In genomic region chr6:7243188-7243942, GRCh38 we compare ENCODE assay signal across 9 cellular contexts.
DNase-seq lines count a peak whose midpoint lies in the region; ATAC-seq and TF ChIP-seq lines count a peak whose summit lies in the region.
"Had no signal": no experiment of that assay in that cellular context is flagged by ENCODE, and none has a peak within 500 bp of the region (broad histone marks: within the 10 kb centered on the region; RNA-seq: fewer than 3 reads in every experiment).

No MANE protein-coding gene starts in this region.

- ATAC-seq in GM18870 (IDR thresholded peaks at IDR 0.05; ENCODE audit: unreplicated experiment): no peak

- H3K27me3 ChIP-seq in mucosa of rectum (ENCODE audit: control insufficient read depth in 2 of 2, insufficient read depth in 2 of 2, low read length in 2 of 2): no peaks in the 10 kb centered on the region

- no peak overlapping the region for H3K27ac Mint-ChIP-seq in activated CD4-positive, alpha-beta T cell treated with anti-CD3 and anti-CD28 coated beads, Interleukin-2, amount 10 ng/mL, durations not matched to agents 24 days and 14 days
- peak overlapping the region; percentile 88 for H3K27ac Mint-ChIP-seq in type B pancreatic cell
- H3K27ac Mint-ChIP-seq: activated naive CD8-positive, alpha-beta T cell had no signal

- intact Hi-C loops in activated CD4-positive, alpha-beta T cell treated with anti-CD3 and anti-CD28 coated beads, Interleukin-2, amount 10 ng/mL, durations not matched to agents 24 days and 14 days (cut with micrococcal nuclease): loop anchor here (1.0 to 5.0 kb wide), 3 partner anchors 456 to 566 kb away; no protein-coding TSS in a partner anchor

- H3K9ac ChIP-seq in mucosa of rectum (ENCODE audit: low read depth in 1 of 2, low read length in 2 of 2): peak overlapping the region; percentile 15 to 56

- H3K36me3 Mint-ChIP-seq in activated CD4-positive, alpha-beta T cell treated with anti-CD3 and anti-CD28 coated beads, Interleukin-2, amount 10 ng/mL, durations not matched to agents 24 days and 14 days (ENCODE audit: low read depth): peaks cover 19% of the 10 kb centered on the region
- peaks cover 3% of the 10 kb centered on the region for H3K36me3 Mint-ChIP-seq in type B pancreatic cell
- H3K36me3 Mint-ChIP-seq: activated naive CD8-positive, alpha-beta T cell had no signal

- H3K27ac ChIP-seq in mucosa of rectum (ENCODE audit: low read depth in 2 of 2, low read length in 2 of 2): peak overlapping the region; percentile 79 to 81

- H3K36me3 ChIP-seq in mucosa of rectum (ENCODE audit: control insufficient read depth in 2 of 2, insufficient read depth in 2 of 2, low read length in 2 of 2): peaks cover 32 to 55% of the 10 kb centered on the region in 2 donors

- H3K4me1 ChIP-seq in mucosa of rectum (ENCODE audit: control insufficient read depth in 2 of 2, insufficient read depth in 2 of 2, low read length in 2 of 2): peaks cover 21 to 23% of the 10 kb centered on the region in 2 donors

- H3K4me3 ChIP-seq in epithelial cell of proximal tubule (ENCODE audit: low read depth, low read length) (no peak overlapping the region), mucosa of rectum (ENCODE audit: low read length in 2 of 2) (no peak overlapping the region)

- H3K27me3 Mint-ChIP-seq in activated CD4-positive, alpha-beta T cell treated with anti-CD3 and anti-CD28 coated beads, Interleukin-2, amount 10 ng/mL, durations not matched to agents 24 days and 14 days: no peaks in the 10 kb centered on the region
- H3K27me3 Mint-ChIP-seq in type B pancreatic cell: no peaks in the 10 kb centered on the region
- H3K27me3 Mint-ChIP-seq: activated naive CD8-positive, alpha-beta T cell had no signal

- H3K4me1 Mint-ChIP-seq in activated CD4-positive, alpha-beta T cell treated with anti-CD3 and anti-CD28 coated beads, Interleukin-2, amount 10 ng/mL, durations not matched to agents 24 days and 14 days: peaks cover 16% of the 10 kb centered on the region
- H3K4me1 Mint-ChIP-seq in type B pancreatic cell (ENCODE audit: unreplicated experiment): peaks cover 39% of the 10 kb centered on the region

- H3K4me3 Mint-ChIP-seq in activated CD4-positive, alpha-beta T cell treated with anti-CD3 and anti-CD28 coated beads, Interleukin-2, amount 10 ng/mL, durations not matched to agents 24 days and 14 days: no peak overlapping the region
- peak overlapping the region; percentile 27 for H3K4me3 Mint-ChIP-seq in type B pancreatic cell
- H3K4me3 Mint-ChIP-seq: activated naive CD8-positive, alpha-beta T cell had no signal

- peak; percentile 5 for DNase-seq in DMS 273 treated with DMSO at 0.1 percent for 48 hours (lab: John Stamatoyannopoulos, UW)
- peak; percentile 60 for DNase-seq in HCEC 1CT
- peak; percentile 78 for DNase-seq in NCI-H2227 (lab: John Stamatoyannopoulos, UW; ENCODE audit: unreplicated experiment)
- DNase-seq in activated CD4-positive, alpha-beta T cell treated with anti-CD3 and anti-CD28 coated beads, Interleukin-2, amount 10 ng/mL, durations not matched to agents 24 days and 14 days: peak; percentile 88
- no peak for DNase-seq in epithelial cell of proximal tubule (ENCODE audit: low read depth)
- no peak for DNase-seq in type B pancreatic cell (ENCODE audit: extremely low spot score, unreplicated experiment)

- H3K9me3 Mint-ChIP-seq in activated CD4-positive, alpha-beta T cell treated with anti-CD3 and anti-CD28 coated beads, Interleukin-2, amount 10 ng/mL, durations not matched to agents 24 days and 14 days: no peaks in the 10 kb centered on the region
- no peaks in the 10 kb centered on the region for H3K9me3 Mint-ChIP-seq in type B pancreatic cell

- no peaks in the 10 kb centered on the region for H3K9me3 ChIP-seq in mucosa of rectum (ENCODE audit: control insufficient read depth in 2 of 2, low read length in 2 of 2)

- TF ChIP-seq CTCF in epithelial cell of proximal tubule (conservative IDR thresholded peaks at IDR 0.05; ENCODE audit: low read depth, low read length) (peak; percentile 93), type B pancreatic cell (conservative IDR thresholded peaks at IDR 0.05) (peak; percentile 97)

Comparison
In these comparisons a context has a peak if more than half of its experiments do, and no peak if none do; other contexts are left out.
1. DNase-seq: peak in DMS 273 treated with DMSO at 0.1 percent for 48 hours (single experiment), HCEC 1CT (single experiment), NCI-H2227 (single experiment) and activated CD4-positive, alpha-beta T cell treated with anti-CD3 and anti-CD28 coated beads, Interleukin-2, amount 10 ng/mL, durations not matched to agents 24 days and 14 days (single experiment); none in epithelial cell of proximal tubule (single experiment) and type B pancreatic cell (single experiment).